Comparison of ENCODE assay signal across 19 cellular contexts in the genomic region with DNA sequence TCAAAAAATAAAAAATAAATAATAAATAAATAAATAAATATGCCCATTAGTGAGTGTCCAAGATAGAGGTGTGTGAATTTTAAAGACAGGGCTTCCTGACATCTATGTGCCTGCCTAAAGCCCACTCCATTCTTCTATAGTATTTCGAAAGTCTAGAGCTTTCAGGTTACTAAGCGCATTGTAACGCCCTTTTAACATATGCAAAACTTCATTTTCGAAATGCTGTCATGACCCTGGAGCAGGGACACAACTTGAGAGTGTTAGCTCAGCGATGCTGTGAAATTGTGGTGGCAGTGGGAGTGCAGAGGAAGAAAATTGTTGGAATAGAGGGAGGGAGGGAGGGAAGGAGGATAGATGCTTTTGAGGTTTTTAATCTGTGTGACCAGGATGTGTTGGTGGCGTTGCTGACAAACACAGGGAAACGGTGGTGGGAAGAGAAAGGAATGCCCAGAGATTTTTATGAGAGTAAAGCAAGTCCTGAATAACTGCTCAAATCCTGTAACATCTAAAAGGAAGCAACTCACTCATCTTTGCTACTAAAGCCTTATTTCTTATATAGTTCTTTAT.
"Had no signal": no experiment of that assay in that cellular context is flagged by ENCODE, and none has a peak within 500 bp of the region (broad histone marks: within the 10 kb centered on the region; RNA-seq: fewer than 3 reads in every experiment).

No MANE protein-coding gene starts in this region.

- DNase-seq: activated CD4-positive, alpha-beta memory T cell treated with anti-CD3 and anti-CD28 coated beads, Interleukin-2, amount 10 ng/mL, durations not matched to agents 7 days and 5 days; activated CD4-positive, alpha-beta T cell treated with anti-CD3 and anti-CD28 coated beads for 36 hours; activated effector memory CD4-positive, alpha-beta T cell treated with Interleukin-2 at 50 U/mL for 16 hours; activated naive CD4-positive, alpha-beta T cell treated with anti-CD3 and anti-CD28 coated beads, Interleukin-2, amount 50 U/mL, for 16 hours; activated T-cell treated with anti-CD3 and anti-CD28 coated beads, Interleukin-2, amount 50 U/mL, for 24 hours; amniotic stem cell; body of pancreas; caudate nucleus; glutamatergic neuron; hypothalamus; left ventricle myocardium inferior; occipital lobe; right cardiac atrium; stimulated activated naive CD8-positive, alpha-beta T cell treated with anti-CD3 and anti-CD28 coated beads, Interleukin-15, Interleukin-2, amounts not matched to agents 100 U/mL and 50 U/mL, for 24 hours; transverse colon; WERI-Rb-1 had no signal

- ATAC-seq: activated CD4-positive, alpha-beta T cell treated with anti-CD3 and anti-CD28 coated beads for 36 hours; body of pancreas; esophagus mucosa; natural killer cell treated with Interleukin-12 subunit alpha and Interleukin-12 subunit beta and Interleukin-15 and Interleukin-18, amount 100 ng/mL, for 72 hours; right cardiac atrium; stimulated activated naive CD8-positive, alpha-beta T cell treated with anti-CD3 and anti-CD28 coated beads, Interleukin-15, Interleukin-2, amounts not matched to agents 100 U/mL and 50 U/mL, for 24 hours had no signal

- H3K9me3 Mint-ChIP-seq: activated CD4-positive, alpha-beta memory T cell treated with anti-CD3 and anti-CD28 coated beads, Interleukin-2, amount 10 ng/mL, durations not matched to agents 7 days and 5 days; activated T-cell treated with anti-CD3 and anti-CD28 coated beads, Interleukin-2, amount 50 U/mL, for 24 hours; natural killer cell treated with Interleukin-12 subunit alpha and Interleukin-12 subunit beta and Interleukin-15 and Interleukin-18, amount 100 ng/mL, for 72 hours; T-helper 1 cell treated with Interleukin-12 subunit alpha and Interleukin-12 subunit beta and Interleukin-4 antibody, amounts not matched to agents 30 μg/mL and 1 μg/mL, for 36 hours had no signal

- H3K27ac Mint-ChIP-seq: activated CD4-positive, alpha-beta memory T cell treated with anti-CD3 and anti-CD28 coated beads, Interleukin-2, amount 10 ng/mL, durations not matched to agents 7 days and 5 days; activated CD4-positive, alpha-beta T cell treated with anti-CD3 and anti-CD28 coated beads for 36 hours; activated T-cell treated with anti-CD3 and anti-CD28 coated beads, Interleukin-2, amount 50 U/mL, for 24 hours; T-helper 1 cell treated with Interleukin-12 subunit alpha and Interleukin-12 subunit beta and Interleukin-4 antibody, amounts not matched to agents 30 μg/mL and 1 μg/mL, for 36 hours had no signal

- H3K4me3 Mint-ChIP-seq: activated CD4-positive, alpha-beta memory T cell treated with anti-CD3 and anti-CD28 coated beads, Interleukin-2, amount 10 ng/mL, durations not matched to agents 7 days and 5 days; activated CD4-positive, alpha-beta T cell treated with anti-CD3 and anti-CD28 coated beads for 36 hours; activated T-cell treated with anti-CD3 and anti-CD28 coated beads, Interleukin-2, amount 50 U/mL, for 24 hours; natural killer cell treated with Interleukin-12 subunit alpha and Interleukin-12 subunit beta and Interleukin-15 and Interleukin-18, amount 100 ng/mL, for 72 hours; T-helper 1 cell treated with Interleukin-12 subunit alpha and Interleukin-12 subunit beta and Interleukin-4 antibody, amounts not matched to agents 30 μg/mL and 1 μg/mL, for 36 hours had no signal

- H3K36me3 Mint-ChIP-seq: natural killer cell treated with Interleukin-12 subunit alpha and Interleukin-12 subunit beta and Interleukin-15 and Interleukin-18, amount 100 ng/mL, for 72 hours had no signal

- H3K27me3 Mint-ChIP-seq: activated CD4-positive, alpha-beta memory T cell treated with anti-CD3 and anti-CD28 coated beads, Interleukin-2, amount 10 ng/mL, durations not matched to agents 7 days and 5 days; activated CD4-positive, alpha-beta T cell treated with anti-CD3 and anti-CD28 coated beads for 36 hours; activated T-cell treated with anti-CD3 and anti-CD28 coated beads, Interleukin-2, amount 50 U/mL, for 24 hours; natural killer cell treated with Interleukin-12 subunit alpha and Interleukin-12 subunit beta and Interleukin-15 and Interleukin-18, amount 100 ng/mL, for 72 hours had no signal
